Comparison of ENCODE assay signal across 8 cellular contexts in genomic region chr3:141796436-141797166, GRCh38. TPM values are rescaled to one million over a fixed set of nuclear protein-coding genes. Genes with fewer than 3 reads are reported as not detected.
DNase-seq lines count a peak whose midpoint lies in the region; ATAC-seq and TF ChIP-seq lines count a peak whose summit lies in the region.
"Had no signal": no experiment of that assay in that cellular context is flagged by ENCODE, and none has a peak within 500 bp of the region (broad histone marks: within the 10 kb centered on the region; RNA-seq: fewer than 3 reads in every experiment).

No MANE protein-coding gene starts in this region.

- H3K79me1 ChIP-seq in trophoblast cell (ENCODE audit: low read length), result peaks cover 16% of the 10 kb centered on the region

- no peaks in the 10 kb centered on the region for H3K27me3 ChIP-seq in trophoblast cell (ENCODE audit: insufficient read depth, low read length)
- H3K27me3 ChIP-seq in transverse colon, result no peaks in the 10 kb centered on the region

- POLR2A ChIA-PET in activated CD4-positive, alpha-beta memory T cell treated with anti-CD3 and anti-CD28 coated beads for 36 hours (lab: Charles Lee), result interaction anchor here (0.9 to 3.3 kb wide), 7 partner anchors 9 to 485 kb away, joined by 3 to 23 read pairs (median 4); partner anchors contain the start of genes ATP1B3 and RNF7

- peaks cover 48% of the 10 kb centered on the region for H3K4me1 Mint-ChIP-seq in activated CD4-positive, alpha-beta memory T cell treated with anti-CD3 and anti-CD28 coated beads for 36 hours (ENCODE audit: low read depth)
- H3K4me1 Mint-ChIP-seq in endothelial cell (ENCODE audit: unreplicated experiment), result peaks cover 66% of the 10 kb centered on the region

- peak overlapping the region; percentile 67 for H3K27ac ChIP-seq in trophoblast cell (ENCODE audit: low read depth, low read length)
- H3K27ac ChIP-seq in transverse colon, result peak overlapping the region; percentile 81 to 89 (median 88)

- no CpG with 5 or more reads among the region's 15 CpGs for WGBS in trophoblast cell (ENCODE audit: extremely low coverage, insufficient coverage, insufficient read length)
- WGBS in transverse colon (ENCODE audit: low coverage in 1 of 2), 2 donors, result 68% methylated on average over 15 of the region's 15 CpGs; no CpG with 5 or more reads in 1 of the 2 donors

- peak overlapping the region; percentile 94 for H3K27ac Mint-ChIP-seq in activated CD4-positive, alpha-beta memory T cell treated with anti-CD3 and anti-CD28 coated beads for 36 hours
- peak overlapping the region; percentile 99 for H3K27ac Mint-ChIP-seq in endothelial cell (ENCODE audit: unreplicated experiment)

- in situ Hi-C loops in transverse colon (cut with MboI; ENCODE audit: low pct_ligation_motif_present in 1 of 4, low pct_unique_long_range_greater_than_20kb in 1 of 4, low sequenced_read_pairs in 3 of 4), result no loop called here

- H3K4ac ChIP-seq in trophoblast cell (ENCODE audit: low read depth, low read length), result peak overlapping the region; percentile 13

- peak overlapping the region; percentile 7 for H2BK5ac ChIP-seq in trophoblast cell (ENCODE audit: low read depth, low read length, poor library complexity)

- H2AFZ ChIP-seq in trophoblast cell (ENCODE audit: insufficient read depth, low read length, poor library complexity), result peak overlapping the region; percentile 82

- CTCF ChIA-PET in activated CD4-positive, alpha-beta memory T cell treated with anti-CD3 and anti-CD28 coated beads for 36 hours (lab: Charles Lee), result interaction anchor here (0.9 to 3.5 kb wide), 6 partner anchors 30 to 485 kb away, joined by 3 to 38 read pairs (median 6); partner anchors contain the start of gene RNF7

- peaks cover 2% of the 10 kb centered on the region for H3K79me2 ChIP-seq in trophoblast cell (ENCODE audit: control insufficient read depth, insufficient read depth, low read length, poor library complexity)

- peak overlapping the region; percentile 92 for H4K8ac ChIP-seq in trophoblast cell (ENCODE audit: low read depth, low read length)

- no peaks in the 10 kb centered on the region for H3K36me3 Mint-ChIP-seq in activated CD4-positive, alpha-beta memory T cell treated with anti-CD3 and anti-CD28 coated beads for 36 hours
- peaks cover 7% of the 10 kb centered on the region for H3K36me3 Mint-ChIP-seq in endothelial cell (ENCODE audit: low read depth, unreplicated experiment)

- peak overlapping the region; percentile 85 for H2BK120ac ChIP-seq in trophoblast cell (ENCODE audit: insufficient read depth, low read length, poor library complexity)

- H3K4me2 ChIP-seq in trophoblast cell (ENCODE audit: low read length), result peak overlapping the region; percentile 64

- H2AK5ac ChIP-seq in trophoblast cell (ENCODE audit: low read length), result no peak overlapping the region

- H3K4me1 ChIP-seq in trophoblast cell (ENCODE audit: control insufficient read depth in 1 of 2, insufficient read depth in 2 of 2, low read length in 2 of 2) (peaks cover 16 to 27% of the 10 kb centered on the region in 2 experiments), transverse colon (peaks cover 15 to 29% (median 22%) of the 10 kb centered on the region in 4 donors)

- H3K9ac ChIP-seq in trophoblast cell (ENCODE audit: low read length), result no peak overlapping the region

- H3K23ac ChIP-seq in trophoblast cell (ENCODE audit: low read length), result no peak overlapping the region

- H3K4me3 ChIP-seq in trophoblast cell (ENCODE audit: low read depth, low read length) (no peak overlapping the region), transverse colon (peak overlapping the region in 3 of 4 donors; percentile 23 to 52 (median 27))

- TF ChIP-seq CTCF in endothelial cell (IDR thresholded peaks at IDR 0.05; ENCODE audit: unreplicated experiment) (no peak), transverse colon (IDR thresholded peaks at IDR 0.05) (no peak)

- TF ChIP-seq EP300 in transverse colon (IDR thresholded peaks at IDR 0.05; ENCODE audit: low read depth), result no peak

- no peaks in the 10 kb centered on the region for H3K27me3 Mint-ChIP-seq in activated CD4-positive, alpha-beta memory T cell treated with anti-CD3 and anti-CD28 coated beads for 36 hours
- peaks cover 10% of the 10 kb centered on the region for H3K27me3 Mint-ChIP-seq in endothelial cell (ENCODE audit: unreplicated experiment)

- peak overlapping the region; percentile 76 for H4K12ac ChIP-seq in trophoblast cell (ENCODE audit: low read depth, low read length)

- peak overlapping the region; percentile 69 for H4K91ac ChIP-seq in trophoblast cell (ENCODE audit: low read depth, low read length)

- TF ChIP-seq POLR2A in transverse colon (IDR thresholded peaks at IDR 0.05), result no peak

- H3K4me3 Mint-ChIP-seq in activated CD4-positive, alpha-beta memory T cell treated with anti-CD3 and anti-CD28 coated beads for 36 hours, result peak overlapping the region; percentile 84
- H3K4me3 Mint-ChIP-seq in endothelial cell (ENCODE audit: unreplicated experiment), result peak overlapping the region; percentile 37

- intact Hi-C loops in activated CD4-positive, alpha-beta memory T cell treated with anti-CD3 and anti-CD28 coated beads for 36 hours (cut with micrococcal nuclease), result loop anchor here (1.0 to 10.0 kb wide), 5 partner anchors 58 to 650 kb away; partner anchors contain the start of gene RNF7
- intact Hi-C loops in transverse colon (cut with DNase I; ENCODE audit: low total_unique reads), result no loop called here

- H3K9me3 ChIP-seq in trophoblast cell (ENCODE audit: insufficient read depth, low read depth, low read length) (no peaks in the 10 kb centered on the region), transverse colon (no peaks in the 10 kb centered on the region)

- H3K9me3 Mint-ChIP-seq in activated CD4-positive, alpha-beta memory T cell treated with anti-CD3 and anti-CD28 coated beads for 36 hours, result peaks cover 2% of the 10 kb centered on the region
- no peaks in the 10 kb centered on the region for H3K9me3 Mint-ChIP-seq in endothelial cell (ENCODE audit: unreplicated experiment)

- DNase-seq in activated CD4-positive, alpha-beta memory T cell treated with anti-CD3 and anti-CD28 coated beads for 36 hours, result peak; percentile 88
- no peak for DNase-seq in endothelial cell (ENCODE audit: low spot score)
- peak in 1 of 2 donors; percentile 12 for DNase-seq in trophoblast cell
- peak; percentile 47 for DNase-seq in transverse colon
- DNase-seq in glomerular visceral epithelial cell (ENCODE audit: extremely low spot score), result no peak

- ATAC-seq in GM19455 (IDR thresholded peaks at IDR 0.05; ENCODE audit: unreplicated experiment), result peak; percentile 96
- ATAC-seq in HG03558 (IDR thresholded peaks at IDR 0.05; ENCODE audit: extremely low read depth, unreplicated experiment), result peak; percentile 96

- H2BK12ac ChIP-seq in trophoblast cell (ENCODE audit: low read length), result peak overlapping the region; percentile 65

- peak overlapping the region; percentile 63 for H3K14ac ChIP-seq in trophoblast cell (ENCODE audit: low read length)

- H3K36me3 ChIP-seq in trophoblast cell (ENCODE audit: control insufficient read depth in 1 of 2, insufficient read depth in 2 of 2, low read length in 2 of 2) (no peaks in the 10 kb centered on the region), transverse colon (no peaks in the 10 kb centered on the region)

- H3K18ac ChIP-seq in trophoblast cell (ENCODE audit: low read length), result peak overlapping the region; percentile 45

RNA-seq across cellular contexts. Expression of gene GRK7, which starts 33.4 kb away (rescaled TPM):
- not detected for total RNA-seq in activated CD4-positive, alpha-beta memory T cell treated with anti-CD3 and anti-CD28 coated beads for 36 hours
- total RNA-seq in endothelial cell (ENCODE audit: unreplicated experiment) (0.10 TPM), transverse colon (under 1 TPM in 1 of 4 donors, not detected in 3; 0.16 TPM)
- polyA plus RNA-seq in trophoblast cell (2013), result 0.03 and 0.06 TPM in 2 replicates
- total RNA-seq: glomerular endothelial cell had no signal

RNA-seq across cellular contexts. Expression of gene RNF7, which starts 58.5 kb away (rescaled TPM):
- total RNA-seq in activated CD4-positive, alpha-beta memory T cell treated with anti-CD3 and anti-CD28 coated beads for 36 hours, result 10 to 100 TPM; 54.0 to 58.9 TPM
- 184 TPM for total RNA-seq in endothelial cell (ENCODE audit: unreplicated experiment)
- 118 and 122 TPM in 2 replicates for polyA plus RNA-seq in trophoblast cell (2013)
- total RNA-seq in transverse colon, result 100 to 1,000 TPM in 1 of 4 donors, 10 to 100 TPM in 3; 23.7 to 122 (median 58.5) TPM

Comparison
In these comparisons a context has a peak if more than half of its experiments do, and no peak if none do; other contexts are left out.
1. DNase-seq: peak in activated CD4-positive, alpha-beta memory T cell treated with anti-CD3 and anti-CD28 coated beads for 36 hours (single experiment) and transverse colon (single experiment); none in endothelial cell (single experiment) and glomerular visceral epithelial cell (single experiment).